ENCODE assay signal across 7 cellular contexts in the genomic region with DNA sequence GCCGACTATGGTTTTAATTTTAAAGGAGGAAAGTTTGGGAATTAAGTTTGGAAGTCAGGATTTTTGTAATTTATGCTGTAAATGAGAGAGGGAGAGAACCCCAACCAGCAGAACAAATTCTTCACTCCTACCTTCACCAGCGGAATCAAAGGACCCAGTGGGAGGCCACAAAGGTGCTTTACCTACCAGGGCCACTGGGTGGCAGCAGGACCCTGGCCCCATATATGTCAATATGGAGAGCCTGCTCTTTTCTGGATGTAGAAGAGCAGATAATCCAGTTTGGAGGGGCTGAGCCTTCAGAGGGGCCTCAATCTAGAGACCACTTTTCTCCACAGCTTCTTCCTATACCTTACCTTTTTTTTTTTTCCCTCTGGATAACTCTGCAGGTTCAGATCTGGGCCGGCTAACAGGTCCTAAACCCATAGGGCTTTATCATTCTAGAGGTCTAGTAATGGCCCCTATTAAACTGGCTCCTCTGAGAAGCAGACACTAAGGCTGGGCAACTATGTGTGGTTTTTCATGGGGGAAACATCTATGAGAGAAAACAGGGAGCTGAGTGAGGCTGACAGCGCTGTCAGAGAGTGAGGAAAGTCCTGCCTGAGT. TPM values are rescaled to one million over a fixed set of nuclear protein-coding genes. Genes with fewer than 3 reads are reported as not detected.
DNase-seq lines count a peak whose midpoint lies in the region; TF ChIP-seq lines count a peak whose summit lies in the region.

No MANE protein-coding gene starts in this region.

- peak; percentile 84 for TF ChIP-seq CTCF in GM12874 (IDR thresholded peaks at IDR 0.05; ENCODE audit: insufficient read depth, low read depth, low read length)

- DNase-seq in SK-MEL-5 (ENCODE audit: low read depth, low spot score), result peak; percentile 78
- DNase-seq in activated effector memory CD4-positive, alpha-beta T cell treated with anti-CD3 and anti-CD28 coated beads, Interleukin-2, amount 50 U/mL, for 16 hours, result peak; percentile 91
- DNase-seq in germinal center (ENCODE audit: low spot score), result peak; percentile 77
- DNase-seq in pons (ENCODE audit: low spot score), result peak; percentile 76
- DNase-seq in ureter (ENCODE audit: low spot score), result peak; percentile 83

- in situ Hi-C loops in SK-MEL-5 (cut with HindIII; ENCODE audit: low pct_unique_long_range_greater_than_20kb, low sequenced_read_pairs), result loop anchor here (10.0 kb wide), 1 partner anchor 96 kb away; no protein-coding TSS in a partner anchor

- TF ChIP-seq RAD21 in Ishikawa (IDR thresholded peaks at IDR 0.05; ENCODE audit: low read depth), result peak; percentile 98

- TF ChIP-seq EP300 in Ishikawa (IDR thresholded peaks at IDR 0.05; ENCODE audit: borderline replicate concordance), result no peak

TF ChIP-seq in Ishikawa, 13 proteins besides CTCF, POLR2A, EP300 and RAD21:
- TF ChIP-seq YY1 (IDR thresholded peaks at IDR 0.05; ENCODE audit: low read depth) (peak; percentile 66), ZBTB7A (IDR thresholded peaks at IDR 0.05; ENCODE audit: low read depth) (no peak)

RNA-seq across cellular contexts. Expression of gene SCD, which starts 8.5 kb away (rescaled TPM):
- 867 and 870 TPM in 2 replicates for total RNA-seq in SK-MEL-5 (2014; rRNA removed; shearing (Covaris generic))
- polyA plus RNA-seq in SK-MEL-5 (2015; cell fraction: cytosol; rRNA removed), result 512 and 677 TPM in 2 replicates
- 140 and 171 TPM in 2 replicates for polyA plus RNA-seq in SK-MEL-5 (2015; cell fraction: nucleus; rRNA removed)
- 45.8 TPM for total RNA-seq in ureter

RNA-seq across cellular contexts. Expression of gene PKD2L1, which starts 8.5 kb away (rescaled TPM):
- total RNA-seq in SK-MEL-5 (2014; rRNA removed; shearing (Covaris generic)), result not detected in 2 replicates
- not detected in 2 replicates for polyA plus RNA-seq in SK-MEL-5 (2015; cell fraction: cytosol; rRNA removed)
- polyA plus RNA-seq in SK-MEL-5 (2015; cell fraction: nucleus; rRNA removed), result 0.12 TPM in 1 of 2 replicates, not detected in the other
- 0.16 TPM for total RNA-seq in ureter

RNA-seq across cellular contexts. Expression of gene BLOC1S2, which starts 52.1 kb away (rescaled TPM):
- 48.6 and 55.5 TPM in 2 replicates for total RNA-seq in SK-MEL-5 (2014; rRNA removed; shearing (Covaris generic))
- polyA plus RNA-seq in SK-MEL-5 (2015; cell fraction: cytosol; rRNA removed), result 24.8 and 36.2 TPM in 2 replicates
- 23.1 and 30.1 TPM in 2 replicates for polyA plus RNA-seq in SK-MEL-5 (2015; cell fraction: nucleus; rRNA removed)
- 34.4 TPM for total RNA-seq in ureter

Comparison
In these comparisons a context has a peak if more than half of its experiments do, and no peak if none do; other contexts are left out.
1. Peak in every context shown above with its lines: DNase-seq.
2. RNA of gene SCD, which starts 8.5 kb away (total RNA-seq): 867 to 870 TPM in SK-MEL-5; 45.8 TPM in ureter (single experiment); every median in the first group is over 10 times any median in the second.